1 cellular context compared by ENCODE assay signal in genomic region chr4:105714932-105715331, GRCh38.
TF ChIP-seq lines count a peak whose summit lies in the region.

No MANE protein-coding gene starts in this region.

TF ChIP-seq in A549, 52 proteins besides CTCF, POLR2A, EP300 and RAD21 (continued from another document):
- TF ChIP-seq REST (IDR thresholded peaks at IDR 0.05), result no peak
- no peak for TF ChIP-seq POLR2AphosphoS2 (conservative IDR thresholded peaks at IDR 0.05; ENCODE audit: low read length)
- TF ChIP-seq HDAC2 (IDR thresholded peaks at IDR 0.05), result no peak
- no peak for TF ChIP-seq HES2 (IDR thresholded peaks at IDR 0.05)
